17 cellular contexts compared by ENCODE assay signal in the genomic region with DNA sequence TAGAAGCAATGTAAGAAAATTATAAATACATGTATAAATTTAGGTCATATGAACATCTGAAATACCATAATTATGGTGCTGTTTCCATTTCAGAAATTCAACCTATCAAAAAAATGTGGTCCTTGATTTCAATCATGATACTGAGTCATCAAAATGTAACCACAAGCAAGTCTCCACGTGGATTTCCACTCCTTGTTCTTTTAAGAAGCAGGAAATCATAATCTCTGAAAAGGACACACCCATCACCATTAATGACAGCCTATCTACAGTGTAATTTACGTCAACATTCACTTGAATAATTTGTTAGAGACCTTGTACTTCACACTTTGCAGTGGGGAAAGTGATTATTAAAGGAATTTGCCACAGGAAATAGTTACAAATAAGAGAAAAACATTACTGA. TPM values are rescaled to one million over a fixed set of nuclear protein-coding genes. Genes with fewer than 3 reads are reported as not detected.
DNase-seq lines count a peak whose midpoint lies in the region; ATAC-seq, FAIRE-seq and TF ChIP-seq lines count a peak whose summit lies in the region.
"Had no signal": no experiment of that assay in that cellular context is flagged by ENCODE, and none has a peak within 500 bp of the region (broad histone marks: within the 10 kb centered on the region; RNA-seq: fewer than 3 reads in every experiment).

No MANE protein-coding gene starts in this region.

- peaks cover 0 to 6% of the 10 kb centered on the region in 2 donors for H3K9me3 ChIP-seq in left lung
- no peaks in the 10 kb centered on the region for H3K9me3 ChIP-seq in esophagus muscularis mucosa
- H3K9me3 ChIP-seq: ascending aorta had no signal

- 66% methylated on average over 2 of the region's 2 CpGs for WGBS in esophagus muscularis mucosa

- H3K27ac ChIP-seq in left lung (no peak overlapping the region), esophagus muscularis mucosa (replicated peaks in 1 of 4) (no peak overlapping the region)
- H3K27ac ChIP-seq: ascending aorta had no signal

- H3K4me1 ChIP-seq in left lung, result no peaks in the 10 kb centered on the region
- peaks cover 0 to 12% (median 5%) of the 10 kb centered on the region in 4 donors for H3K4me1 ChIP-seq in esophagus muscularis mucosa
- H3K4me1 ChIP-seq: ascending aorta had no signal

- H3K4me3 ChIP-seq in bronchial epithelial cell (ENCODE audit: low read depth, low read length) (no peak overlapping the region), left lung (no peak overlapping the region), esophagus muscularis mucosa (no peak overlapping the region)
- H3K4me3 ChIP-seq: ascending aorta had no signal

- intact Hi-C loops in left lung (cut with DNase I) (no loop called here), esophagus muscularis mucosa (cut with DNase I) (no loop called here)

- FAIRE-seq in bronchial epithelial cell (lab: Jason Lieb, UNC), result no peak

- TF ChIP-seq CTCF in bronchial epithelial cell (IDR thresholded peaks at IDR 0.05; ENCODE audit: insufficient read depth, low read length, severe bottlenecking) (no peak), left lung (IDR thresholded peaks at IDR 0.05) (no peak), esophagus muscularis mucosa (IDR thresholded peaks at IDR 0.05) (no peak)

- TF ChIP-seq POLR2A in esophagus muscularis mucosa (IDR thresholded peaks at IDR 0.05; ENCODE audit: low read depth), result no peak

- TF ChIP-seq EP300 in esophagus muscularis mucosa (IDR thresholded peaks at IDR 0.05), result no peak

- H3K27me3 ChIP-seq in bronchial epithelial cell (ENCODE audit: control insufficient read depth, insufficient read depth, low read length) (no peaks in the 10 kb centered on the region), left lung (no peaks in the 10 kb centered on the region), esophagus muscularis mucosa (no peaks in the 10 kb centered on the region)
- H3K27me3 ChIP-seq: ascending aorta had no signal

- DNase-seq in GM03348 (ENCODE audit: low spot score), result peak; percentile 42
- DNase-seq in NCI-H748 treated with DMSO at 0.1 percent for 48 hours (lab: John Stamatoyannopoulos, UW), result peak; percentile 9
- DNase-seq in bronchial epithelial cell (ENCODE audit: low read depth), result peak; percentile 97
- no peak for DNase-seq in left lung
- DNase-seq in esophagus muscularis mucosa (ENCODE audit: extremely low spot score), result no peak
- DNase-seq in activated CD8-positive, alpha-beta memory T cell treated with anti-CD3 and anti-CD28 coated beads, Interleukin-2, amount 50 U/mL, for 4 hours, result no peak
- DNase-seq: activated T-cell treated with anti-CD3 and anti-CD28 coated beads, Interleukin-2, amount 50 U/mL, for 48 hours; CD4-positive, alpha-beta T cell; effector memory CD8-positive, alpha-beta T cell; hypothalamus; NCI-H1930; stimulated activated CD4-positive, alpha-beta T cell treated with anti-CD3 and anti-CD28 coated beads, Interleukin-12 subunit alpha, Interleukin-12 subunit beta, amount 100 ng/mL, for 4 hours; substantia nigra had no signal

- ATAC-seq in left lung, result peak; percentile 36
- no peak for ATAC-seq in HG03432 (IDR thresholded peaks at IDR 0.05; ENCODE audit: unreplicated experiment)
- no peak for ATAC-seq in GM18861 (IDR thresholded peaks at IDR 0.05; ENCODE audit: unreplicated experiment)
- ATAC-seq: activated CD4-positive, CD25-positive, alpha-beta regulatory T cell treated with anti-CD3 and anti-CD28 coated beads, Interleukin-2, amount 50 U/mL, for 24 hours; effector memory CD8-positive, alpha-beta T cell had no signal

- H3K36me3 ChIP-seq in bronchial epithelial cell (ENCODE audit: control insufficient read depth, insufficient read depth, low read length) (no peaks in the 10 kb centered on the region), left lung (no peaks in the 10 kb centered on the region), esophagus muscularis mucosa (no peaks in the 10 kb centered on the region)
- H3K36me3 ChIP-seq: ascending aorta had no signal

RNA-seq across cellular contexts. Expression of a gene that starts 17.7 kb away (rescaled TPM):
- total RNA-seq in bronchial epithelial cell (126 and 129 TPM in 2 replicates), left lung (10 to 100 TPM in 1 of 2 donors, 1 to 10 TPM in 1; 1.8 to 13.2 TPM), esophagus muscularis mucosa (under 1 TPM; 0.19 to 0.83 (median 0.31) TPM)

Comparison
In these comparisons a context has a peak if more than half of its experiments do, and no peak if none do; other contexts are left out.
1. DNase-seq: peak in GM03348 (single experiment), NCI-H748 treated with DMSO at 0.1 percent for 48 hours (single experiment) and bronchial epithelial cell (single experiment); none in left lung (0 of 2), esophagus muscularis mucosa (single experiment) and activated CD8-positive, alpha-beta memory T cell treated with anti-CD3 and anti-CD28 coated beads, Interleukin-2, amount 50 U/mL, for 4 hours (single experiment).